ENCODE assay signal across 8 cellular contexts in the genomic region with DNA sequence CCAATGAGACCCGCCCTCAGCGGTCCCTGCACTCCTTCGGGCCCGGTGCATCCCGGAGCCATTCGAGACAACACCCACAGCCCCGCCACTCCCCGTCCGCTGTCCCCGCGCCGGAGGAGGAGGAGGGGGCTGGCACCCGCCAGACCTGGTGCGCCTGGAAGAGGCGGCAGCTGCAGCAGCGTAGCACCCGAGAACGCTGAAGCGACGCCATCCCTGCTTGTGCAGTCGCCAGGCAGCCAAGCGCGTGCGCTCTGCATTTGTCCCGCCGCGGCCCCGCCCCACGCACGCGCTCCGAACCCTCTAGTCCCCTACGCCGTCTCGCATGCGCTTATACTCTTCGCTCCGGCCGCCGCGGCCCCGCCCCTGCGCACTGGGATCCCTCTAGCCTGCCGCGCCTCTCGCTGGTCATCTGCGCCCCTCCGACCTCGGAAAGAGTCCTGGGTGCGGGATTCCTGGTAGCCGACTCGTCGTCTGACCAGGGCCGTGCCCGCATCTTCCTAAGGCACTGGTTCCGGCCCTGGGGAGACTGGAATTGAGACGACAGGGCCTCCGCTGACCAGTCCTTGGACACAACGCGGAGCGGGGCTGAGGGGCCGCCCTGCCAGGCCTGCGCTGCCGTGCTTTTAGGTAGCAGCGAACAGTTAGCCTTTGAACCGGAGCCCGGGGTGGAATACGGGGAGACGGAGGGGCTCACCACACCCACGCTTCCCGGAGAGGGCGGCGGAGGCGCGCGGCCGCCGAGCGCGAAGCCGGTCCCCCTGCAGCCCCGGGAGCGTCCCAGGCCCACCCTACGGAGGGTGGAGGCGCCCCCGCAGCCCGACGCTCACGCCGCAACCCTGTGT. TPM values are rescaled to one million over a fixed set of nuclear protein-coding genes. Genes with fewer than 3 reads are reported as not detected.
DNase-seq lines count a peak whose midpoint lies in the region; ATAC-seq and TF ChIP-seq lines count a peak whose summit lies in the region.

TSS of gene MRNIP (minus strand) at position 232 of the 842 bp plus-strand sequence. CDS start at position 211, 21 bp downstream.

- H3K27me3 Mint-ChIP-seq in activated T-cell treated with anti-CD3 and anti-CD28 coated beads, Interleukin-2, amount 50 U/mL, for 72 hours (ENCODE audit: low read depth), result no peaks in the 10 kb centered on the region

- peaks cover 2 to 8% of the 10 kb centered on the region in 2 donors for H3K36me3 Mint-ChIP-seq in activated T-cell treated with anti-CD3 and anti-CD28 coated beads, Interleukin-2, amount 50 U/mL, for 72 hours (ENCODE audit: insufficient read depth in 2 of 2)

- peak within 1 kb of the TSS; percentile 59 to 92 (median 74) for H3K27ac ChIP-seq in Peyer's patch
- H3K27ac ChIP-seq in esophagus muscularis mucosa (replicated peaks in 1 of 4), result peak within 1 kb of the TSS; percentile 87 to 95 (median 94)

- TF ChIP-seq CTCF in Peyer's patch (IDR thresholded peaks at IDR 0.05), result peak in 2 of 6 experiments; percentile 6 to 46
- TF ChIP-seq CTCF in esophagus muscularis mucosa (IDR thresholded peaks at IDR 0.05), result peak in 2 of 3 experiments; percentile 40 to 49

- no peaks in the 10 kb centered on the region for H3K27me3 ChIP-seq in Peyer's patch
- H3K27me3 ChIP-seq in esophagus muscularis mucosa, result no peaks in the 10 kb centered on the region

- TF ChIP-seq POLR2A in Peyer's patch (IDR thresholded peaks at IDR 0.05), result peak; percentile 15 to 56
- TF ChIP-seq POLR2A in esophagus muscularis mucosa (IDR thresholded peaks at IDR 0.05; ENCODE audit: low read depth), result no peak

- peak within 1 kb of the TSS; percentile 88 for H3K27ac Mint-ChIP-seq in activated T-cell treated with anti-CD3 and anti-CD28 coated beads, Interleukin-2, amount 50 U/mL, for 72 hours

- peaks cover 0 to 5% (median 0%) of the 10 kb centered on the region in 4 donors for H3K4me1 ChIP-seq in Peyer's patch
- H3K4me1 ChIP-seq in esophagus muscularis mucosa, result peaks cover 11 to 38% (median 31%) of the 10 kb centered on the region in 4 donors

- H3K4me1 Mint-ChIP-seq in activated T-cell treated with anti-CD3 and anti-CD28 coated beads, Interleukin-2, amount 50 U/mL, for 72 hours (ENCODE audit: low read depth), result peaks cover 33% of the 10 kb centered on the region

- H3K9me3 Mint-ChIP-seq in activated T-cell treated with anti-CD3 and anti-CD28 coated beads, Interleukin-2, amount 50 U/mL, for 72 hours, result no peaks in the 10 kb centered on the region

- ATAC-seq in GM21576 (IDR thresholded peaks at IDR 0.05; ENCODE audit: unreplicated experiment), result peak; percentile 97
- peak; percentile 95 to 97 for ATAC-seq in activated T-cell treated with anti-CD3 and anti-CD28 coated beads, Interleukin-2, amount 50 U/mL, for 72 hours (replicated peaks in 1 of 2)

- TF ChIP-seq RAD21 in Ishikawa (IDR thresholded peaks at IDR 0.05; ENCODE audit: low read depth), result peak; percentile 25; the same call in 1 of the 2 replicates

- H3K4me3 ChIP-seq in Peyer's patch (peak within 1 kb of the TSS; percentile 67 to 92 (median 72)), esophagus muscularis mucosa (peak within 1 kb of the TSS; percentile 91 to 97 (median 92))

- no peak for TF ChIP-seq EP300 in Ishikawa (IDR thresholded peaks at IDR 0.05; ENCODE audit: borderline replicate concordance)
- TF ChIP-seq EP300 in esophagus muscularis mucosa (IDR thresholded peaks at IDR 0.05), result no peak

- peak within 1 kb of the TSS; percentile 87 to 99 for H3K4me3 Mint-ChIP-seq in activated T-cell treated with anti-CD3 and anti-CD28 coated beads, Interleukin-2, amount 50 U/mL, for 72 hours

- H3K36me3 ChIP-seq in Peyer's patch (peaks cover 0 to 18% (median 0%) of the 10 kb centered on the region in 3 donors), esophagus muscularis mucosa (peaks cover 16 to 25% (median 19%) of the 10 kb centered on the region in 4 donors)

- 0% methylated on average over 14 of the region's 90 CpGs for WGBS in esophagus muscularis mucosa

- H3K9me3 ChIP-seq in Peyer's patch (no peaks in the 10 kb centered on the region), esophagus muscularis mucosa (no peaks in the 10 kb centered on the region)

- intact Hi-C loops in esophagus muscularis mucosa (cut with DNase I), result loop anchor here (5.0 kb wide), 2 partner anchors 37 to 52 kb away; partner anchors contain the start of genes MGAT4B and SQSTM1

- DNase-seq in DMS53 (lab: John Stamatoyannopoulos, UW) (peak; percentile 99), Peyer's patch (peak; percentile 96 to 99 (median 98)), esophagus muscularis mucosa (ENCODE audit: extremely low spot score) (peak; percentile 98), myocyte (ENCODE audit: low read depth) (peak; percentile 98)
- DNase-seq in activated T-cell treated with anti-CD3 and anti-CD28 coated beads, Interleukin-2, amount 50 U/mL, for 72 hours, result peak; percentile 95
- peak; percentile 87 to 90 for DNase-seq in stimulated activated CD8-positive, alpha-beta memory T cell treated with anti-CD3 and anti-CD28 coated beads, Interleukin-7, amount 100 ng/mL, for 48 hours (ENCODE audit: extremely low read depth in 1 of 2, low read depth in 1 of 2)

TF ChIP-seq in Ishikawa, 13 proteins besides CTCF, POLR2A, EP300 and RAD21:
- TF ChIP-seq CEBPB (IDR thresholded peaks at IDR 0.05) (no peak; the same call in 1 of the 2 replicates), TCF12 (IDR thresholded peaks at IDR 0.05; ENCODE audit: low read depth) (no peak), CREB1 (IDR thresholded peaks at IDR 0.05; ENCODE audit: low read depth) (no peak), ZBTB7A (IDR thresholded peaks at IDR 0.05; ENCODE audit: low read depth) (peak; percentile 37; the same call in 1 of the 2 replicates), USF1 (IDR thresholded peaks at IDR 0.05) (peak; percentile 21; the same call in 1 of the 2 replicates), TAF1 (IDR thresholded peaks at IDR 0.05; ENCODE audit: low read depth) (peak; percentile 93), NFIC (IDR thresholded peaks at IDR 0.05) (0 out of 2 replicates have a peak, but pooled peaks have one; percentile 7), MAX (IDR thresholded peaks at IDR 0.05) (peak; percentile 89), YY1 (IDR thresholded peaks at IDR 0.05; ENCODE audit: low read depth) (peak; percentile 86), EGR1 (IDR thresholded peaks at IDR 0.05) (no peak)

RNA-seq across cellular contexts. Expression of gene MRNIP, which starts in this region (rescaled TPM):
- total RNA-seq in Peyer's patch (100 to 1,000 TPM in 1 of 4 donors, 10 to 100 TPM in 3; 21.5 to 120 (median 68.3) TPM), esophagus muscularis mucosa (10 to 100 TPM; 21.2 to 34.2 (median 23.3) TPM), myocyte (22.5 and 30.1 TPM in 2 replicates)
- total RNA-seq in activated T-cell treated with anti-CD3 and anti-CD28 coated beads, Interleukin-2, amount 50 U/mL, for 72 hours, result 10 to 100 TPM; 26.4 to 33.3 TPM
- 29.3 TPM for polyA plus RNA-seq in myocyte (2012)

Comparison
In these comparisons a context has a peak if more than half of its experiments do, and no peak if none do; other contexts are left out.
1. Peak in every context shown above with its lines: DNase-seq, ATAC-seq, H3K4me3 ChIP-seq and H3K27ac ChIP-seq.